In the genomic region with DNA sequence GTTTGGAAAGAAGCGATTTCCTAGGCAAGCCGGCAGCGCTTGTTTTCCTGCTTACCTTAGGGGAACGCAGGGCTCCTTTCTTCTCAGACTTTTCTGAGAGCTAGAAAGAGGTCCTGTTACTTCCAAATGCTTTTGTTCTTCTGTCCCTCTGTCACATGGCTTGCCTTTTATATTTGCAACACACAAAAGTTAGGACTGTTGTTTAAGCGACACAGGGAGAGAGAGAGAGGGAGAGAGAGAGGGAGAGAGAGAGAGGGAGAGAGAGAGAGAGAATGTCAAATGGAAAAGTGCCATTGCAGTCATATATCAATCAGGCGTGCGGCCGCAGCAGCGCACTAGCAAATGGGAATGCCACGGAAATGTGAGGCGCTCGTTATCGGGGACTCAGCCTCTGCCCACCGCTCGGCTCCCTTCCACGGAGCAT, we compare ENCODE assay signal across 7 cellular contexts. TPM values are rescaled to one million over a fixed set of nuclear protein-coding genes. Genes with fewer than 3 reads are reported as not detected.
DNase-seq lines count a peak whose midpoint lies in the region; ATAC-seq and TF ChIP-seq lines count a peak whose summit lies in the region.

A gene with protein sequence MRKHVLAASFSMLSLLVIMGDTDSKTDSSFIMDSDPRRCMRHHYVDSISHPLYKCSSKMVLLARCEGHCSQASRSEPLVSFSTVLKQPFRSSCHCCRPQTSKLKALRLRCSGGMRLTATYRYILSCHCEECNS (minus strand): TSS at position 142 of the 424 bp plus-strand sequence. CDS start 14,745 bp downstream, outside the sequence.

- intact Hi-C loops in ascending aorta (cut with DNase I) (no loop called here), thyroid gland (cut with DNase I) (no loop called here)

- no peaks in the 10 kb centered on the region for H3K36me3 Mint-ChIP-seq in HFFc6 (ENCODE audit: low read depth)
- H3K36me3 Mint-ChIP-seq in immature natural killer cell: no peaks in the 10 kb centered on the region

- H3K4me1 Mint-ChIP-seq in HFFc6 (ENCODE audit: low read depth): peaks cover 56% of the 10 kb centered on the region
- H3K4me1 Mint-ChIP-seq in immature natural killer cell: peaks cover 8 to 14% of the 10 kb centered on the region in 2 donors

- no peak for TF ChIP-seq CTCF in HFFc6 (IDR thresholded peaks at IDR 0.05)
- TF ChIP-seq CTCF in ascending aorta (IDR thresholded peaks at IDR 0.05): no peak
- no peak for TF ChIP-seq CTCF in smooth muscle cell (IDR thresholded peaks at IDR 0.05; ENCODE audit: borderline replicate concordance, insufficient read depth, poor library complexity, severe bottlenecking)
- peak in 1 of 6 experiments; percentile 5 for TF ChIP-seq CTCF in thyroid gland (IDR thresholded peaks at IDR 0.05)

- H3K27me3 ChIP-seq in ascending aorta: no peaks in the 10 kb centered on the region
- H3K27me3 ChIP-seq in smooth muscle cell (ENCODE audit: low read depth): no peaks in the 10 kb centered on the region
- H3K27me3 ChIP-seq in thyroid gland: no peaks in the 10 kb centered on the region

- H4K20me1 ChIP-seq in smooth muscle cell (ENCODE audit: low read depth): no peaks in the 10 kb centered on the region

- peak within 1 kb of the TSS; percentile 82 for H3K4me3 Mint-ChIP-seq in HFFc6
- peak within 1 kb of the TSS; percentile 31 to 83 (median 58) for H3K4me3 Mint-ChIP-seq in immature natural killer cell

- H3K27ac ChIP-seq in ascending aorta (no peak within 1 kb of the TSS), smooth muscle cell (ENCODE audit: low read depth) (no peak within 1 kb of the TSS), thyroid gland (no peak within 1 kb of the TSS)

- H3K4me1 ChIP-seq in ascending aorta: no peaks in the 10 kb centered on the region
- H3K4me1 ChIP-seq in smooth muscle cell (ENCODE audit: low read depth): no peaks in the 10 kb centered on the region
- H3K4me1 ChIP-seq in thyroid gland: no peaks in the 10 kb centered on the region

- H3K27ac Mint-ChIP-seq in HFFc6 (peak within 1 kb of the TSS; percentile 26; the same call in 1 of the 2 replicates), immature natural killer cell (no peak within 1 kb of the TSS)

- H3K4me2 ChIP-seq in smooth muscle cell: peak within 1 kb of the TSS; percentile 82

- no peak for DNase-seq in HFFc6
- DNase-seq in ascending aorta (ENCODE audit: low spot score in 2 of 2): no peak
- no peak for DNase-seq in immature natural killer cell
- DNase-seq in smooth muscle cell (lab: John Stamatoyannopoulos, UW; ENCODE audit: unreplicated experiment): no peak
- no peak for DNase-seq in thyroid gland

- H3K36me3 ChIP-seq in ascending aorta: no peaks in the 10 kb centered on the region
- H3K36me3 ChIP-seq in smooth muscle cell (ENCODE audit: low read depth): no peaks in the 10 kb centered on the region
- no peaks in the 10 kb centered on the region for H3K36me3 ChIP-seq in thyroid gland

- H3K4me3 ChIP-seq in ascending aorta: peak within 1 kb of the TSS; percentile 33 to 54
- H3K4me3 ChIP-seq in smooth muscle cell: peak within 1 kb of the TSS; percentile 49
- H3K4me3 ChIP-seq in thyroid gland (replicated peaks in 1 of 3): no peak within 1 kb of the TSS

- whole genome bisulfite sequencing in smooth muscle cell (ENCODE audit: low lambda C conversion rate): 47% methylated on average over 15 of the region's 16 CpGs
- WGBS in thyroid gland, 2 donors: 2 to 5% methylated on average over 16 of the region's 16 CpGs

- H3K79me2 ChIP-seq in smooth muscle cell (ENCODE audit: low read depth): no peaks in the 10 kb centered on the region

- H3K9me3 Mint-ChIP-seq in HFFc6 (no peaks in the 10 kb centered on the region), immature natural killer cell (no peaks in the 10 kb centered on the region)

- H3K9me3 ChIP-seq in ascending aorta (no peaks in the 10 kb centered on the region), smooth muscle cell (replicated peaks; ENCODE audit: low read depth) (no peaks in the 10 kb centered on the region), thyroid gland (no peaks in the 10 kb centered on the region)

- no peak for TF ChIP-seq POLR2A in thyroid gland (IDR thresholded peaks at IDR 0.05)

- H3K27me3 Mint-ChIP-seq in HFFc6 (ENCODE audit: insufficient read depth): no peaks in the 10 kb centered on the region
- H3K27me3 Mint-ChIP-seq in immature natural killer cell (ENCODE audit: low read depth in 3 of 3): peaks cover 4 to 28% (median 14%) of the 10 kb centered on the region in 3 donors

- ATAC-seq in GM21367 (IDR thresholded peaks at IDR 0.05; ENCODE audit: unreplicated experiment) (no peak), GM18498 (IDR thresholded peaks at IDR 0.05; ENCODE audit: unreplicated experiment) (no peak)

- H3K9ac ChIP-seq in smooth muscle cell (ENCODE audit: low read depth): peak within 1 kb of the TSS; percentile 9

- no peaks in the 10 kb centered on the region for H3F3A ChIP-seq in smooth muscle cell (ENCODE audit: low read depth)

- peak within 1 kb of the TSS; percentile 70 for H2AFZ ChIP-seq in smooth muscle cell (ENCODE audit: low read depth)

RNA-seq across cellular contexts. Expression of the gene that starts here (rescaled TPM):
- total RNA-seq in HFFc6 (2021; fragmentation: NEBNext Ultra II Directional; extraction: Animal tissue kit (Norgen Biotek cat#: 25700)): under 1 TPM in 2 of 6 experiments, not detected in 4; 0.09 to 0.31 TPM
- total RNA-seq in ascending aorta: not detected
- not detected for polyA plus RNA-seq in immature natural killer cell
- total RNA-seq in smooth muscle cell: 1.5 and 1.6 TPM in 2 replicates
- polyA plus RNA-seq in smooth muscle cell: 0.33 and 0.88 TPM in 2 replicates
- under 1 TPM in 2 of 4 donors, not detected in 2; 0.22 to 0.81 TPM for total RNA-seq in thyroid gland

Comparison
In these comparisons a context has a peak if more than half of its experiments do, and no peak if none do; other contexts are left out.
1. H3K4me3 ChIP-seq: peak in ascending aorta (2 of 2) and smooth muscle cell (single experiment); none in thyroid gland (0 of 3).